In genomic region chr20:3239026-3239866, GRCh38 we compare ENCODE assay signal across 8 cellular contexts. TPM values are rescaled to one million over a fixed set of nuclear protein-coding genes. Genes with fewer than 3 reads are reported as not detected.
DNase-seq lines count a peak whose midpoint lies in the region; TF ChIP-seq lines count a peak whose summit lies in the region.

SLC4A11 (minus strand) TSS chr20:3239190; CDS start chr20:3239137, 53 bp downstream.

- no peaks in the 10 kb centered on the region for H3K4me1 ChIP-seq in iPS-18a (ENCODE audit: control insufficient read depth, low read depth, low read length)
- peaks cover 9 to 16% (median 10%) of the 10 kb centered on the region in 3 donors for H3K4me1 ChIP-seq in skeletal muscle tissue (ENCODE audit: control insufficient read depth in 3 of 3, insufficient read depth in 3 of 3, low read length in 3 of 3)

- H3K27me3 ChIP-seq in HL-60 (ENCODE audit: insufficient read depth, poor library complexity, severe bottlenecking) = peaks cover 55% of the 10 kb centered on the region
- H3K27me3 ChIP-seq in iPS-18a (ENCODE audit: control insufficient read depth, insufficient read depth, low read length) = peaks cover 64% of the 10 kb centered on the region
- H3K27me3 ChIP-seq in skeletal muscle tissue (ENCODE audit: control insufficient read depth in 3 of 3, insufficient read depth in 3 of 3, low read length in 3 of 3) = peaks cover 25 to 62% (median 42%) of the 10 kb centered on the region in 3 donors

- H3K27ac ChIP-seq in HL-60 (replicated peaks) (no peak within 1 kb of the TSS), iPS-18a (ENCODE audit: low read length) (no peak within 1 kb of the TSS), skeletal muscle tissue (ENCODE audit: low read depth, low read length) (peak within 1 kb of the TSS; percentile 33)

- no peaks in the 10 kb centered on the region for H3K36me3 Mint-ChIP-seq in brain

- peaks cover 90% of the 10 kb centered on the region for H3K27me3 Mint-ChIP-seq in brain

- peaks cover 0 to 23% (median 0%) of the 10 kb centered on the region in 5 experiments for H3K9me3 Mint-ChIP-seq in brain

- peak within 1 kb of the TSS in 1 of 5 experiments; percentile 70 for H3K27ac Mint-ChIP-seq in brain

- H3K9me3 ChIP-seq in iPS-18a (ENCODE audit: control insufficient read depth, low read depth, low read length) (no peaks in the 10 kb centered on the region), skeletal muscle tissue (ENCODE audit: control insufficient read depth in 3 of 3, low read length in 3 of 3) (no peaks in the 10 kb centered on the region)

- peaks cover 6% of the 10 kb centered on the region for H3K4me1 Mint-ChIP-seq in brain

- H3K36me3 ChIP-seq in iPS-18a (ENCODE audit: control insufficient read depth, low read depth, low read length) (no peaks in the 10 kb centered on the region), skeletal muscle tissue (ENCODE audit: control insufficient read depth in 3 of 3, insufficient read depth in 3 of 3, low read length in 3 of 3) (no peaks in the 10 kb centered on the region)

- H3K4me3 ChIP-seq in HL-60 (replicated peaks; ENCODE audit: insufficient read depth, low read length) = peak within 1 kb of the TSS; percentile 77
- peak within 1 kb of the TSS; percentile 67 for H3K4me3 ChIP-seq in iPS-18a (ENCODE audit: low read length)
- H3K4me3 ChIP-seq in skeletal muscle tissue (ENCODE audit: low read length in 3 of 3) = peak within 1 kb of the TSS; percentile 60 to 70 (median 70)

- peak within 1 kb of the TSS; percentile 86 to 93 (median 89) for H3K4me3 Mint-ChIP-seq in brain

- no peak for TF ChIP-seq CTCF in HL-60 (IDR thresholded peaks at IDR 0.05; ENCODE audit: insufficient read depth, low read length)
- no peak for TF ChIP-seq CTCF in brain (conservative IDR thresholded peaks at IDR 0.05)

- DNase-seq in NCI-H2081 (lab: John Stamatoyannopoulos, UW) (peak; percentile 26 to 56), NCI-H2081 treated with DMSO at 0.1 percent for 48 hours (lab: John Stamatoyannopoulos, UW) (no peak), HL-60 (ENCODE audit: low read depth in 1 of 2, low spot score in 1 of 2) (peak; percentile 21 to 53), SHP77 (lab: John Stamatoyannopoulos, UW) (peak; percentile 54 to 77), OCI-M2 (lab: John Stamatoyannopoulos, UW; ENCODE audit: unreplicated experiment) (no peak)

- H3K9ac ChIP-seq in iPS-18a (ENCODE audit: low read length) (no peak within 1 kb of the TSS), skeletal muscle tissue (ENCODE audit: low read depth in 1 of 3, low read length in 3 of 3) (peak within 1 kb of the TSS; percentile 43 to 69 (median 53))

RNA-seq across cellular contexts. Expression of gene SLC4A11, which starts in this region (rescaled TPM):
- polyA plus RNA-seq in brain (ENCODE audit: insufficient read depth, low read depth, low replicate concordance) = 9.7 TPM
- under 0.01 TPM for total RNA-seq in skeletal muscle tissue

Comparison
In these comparisons a context has a peak if more than half of its experiments do, and no peak if none do; other contexts are left out.
1. DNase-seq: peak in NCI-H2081 (2 of 2), HL-60 (2 of 2) and SHP77 (2 of 2); none in NCI-H2081 treated with DMSO at 0.1 percent for 48 hours (single experiment) and OCI-M2 (single experiment).
2. Peak in every context shown above with its lines, with median percentiles within 50 percentile points of each other: H3K4me3 ChIP-seq.